Comparison of ENCODE assay signal across 9 cellular contexts in genomic region chr16:24700549-24701392, GRCh38. TPM values are rescaled to one million over a fixed set of nuclear protein-coding genes. Genes with fewer than 3 reads are reported as not detected.
A peak's percentile ranks its signal among the peaks of the same experiment; 100 is the strongest.
DNase-seq lines count a peak whose midpoint lies in the region; ATAC-seq and TF ChIP-seq lines count a peak whose summit lies in the region.
"Had no signal": no experiment of that assay in that cellular context is flagged by ENCODE, and none has a peak within 500 bp of the region (broad histone marks: within the 10 kb centered on the region; RNA-seq: fewer than 3 reads in every experiment).

No MANE protein-coding gene starts in this region.

- intact Hi-C loops in dorsolateral prefrontal cortex (cut with DNase I) = no loop called here

- H3K36me3 ChIP-seq in MG63 (no peaks in the 10 kb centered on the region), mesodermal cell (ENCODE audit: control insufficient read depth, insufficient read depth, low read length) (no peaks in the 10 kb centered on the region)

- no peaks in the 10 kb centered on the region for H3K4me1 Mint-ChIP-seq in natural killer cell treated with Interleukin-12 subunit alpha and Interleukin-12 subunit beta and Interleukin-15 and Interleukin-18, amount 100 ng/mL, for 72 hours (ENCODE audit: low read depth in 2 of 2)
- H3K4me1 Mint-ChIP-seq: activated naive CD8-positive, alpha-beta T cell treated with anti-CD3 and anti-CD28 coated beads, Interleukin-2, amount 10 ng/mL, durations not matched to agents 7 days and 5 days had no signal

- no peak for ATAC-seq in natural killer cell treated with Interleukin-12 subunit alpha and Interleukin-12 subunit beta and Interleukin-15 and Interleukin-18, amount 100 ng/mL, for 72 hours

- peaks cover 20 to 25% of the 10 kb centered on the region in 2 donors for H3K27me3 Mint-ChIP-seq in natural killer cell treated with Interleukin-12 subunit alpha and Interleukin-12 subunit beta and Interleukin-15 and Interleukin-18, amount 100 ng/mL, for 72 hours

- TF ChIP-seq CTCF in dorsolateral prefrontal cortex (IDR thresholded peaks at IDR 0.05 in 54 of 56, conservative IDR thresholded peaks at IDR 0.05 in 2 of 56; ENCODE audit: low read depth in 1 of 56, partially characterized antibody in 56 of 56) = peak in 9 of 56 donors; percentile 10 to 29 (median 15)

- H3K27ac ChIP-seq in dorsolateral prefrontal cortex = peak overlapping the region in 38 of 59 donors; percentile 19 to 83 (median 56)
- H3K27ac ChIP-seq in mesodermal cell (ENCODE audit: low read depth, low read length, severe bottlenecking) = peak overlapping the region; percentile 87

- H3K36me3 Mint-ChIP-seq in natural killer cell treated with Interleukin-12 subunit alpha and Interleukin-12 subunit beta and Interleukin-15 and Interleukin-18, amount 100 ng/mL, for 72 hours = no peaks in the 10 kb centered on the region
- H3K36me3 Mint-ChIP-seq: activated naive CD8-positive, alpha-beta T cell treated with anti-CD3 and anti-CD28 coated beads, Interleukin-2, amount 10 ng/mL, durations not matched to agents 7 days and 5 days had no signal

- H3K4me1 ChIP-seq in mesodermal cell (ENCODE audit: control insufficient read depth, insufficient read depth, low read length, poor library complexity, severe bottlenecking) = peaks cover 14% of the 10 kb centered on the region

- in situ Hi-C loops in ACHN (cut with HindIII; ENCODE audit: low pct_ligation_motif_present, low pct_unique_long_range_greater_than_20kb, low sequenced_read_pairs) = no loop called here

- H3K9me3 ChIP-seq in MG63 (no peaks in the 10 kb centered on the region), mesodermal cell (ENCODE audit: control insufficient read depth, low read length) (no peaks in the 10 kb centered on the region)

- 65 to 66% methylated on average over 10 of the region's 11 CpGs for WGBS in mesodermal cell (ENCODE audit: insufficient coverage in 2 of 2), 2 experiments

- no peak overlapping the region for H3K4me3 Mint-ChIP-seq in natural killer cell treated with Interleukin-12 subunit alpha and Interleukin-12 subunit beta and Interleukin-15 and Interleukin-18, amount 100 ng/mL, for 72 hours
- H3K4me3 Mint-ChIP-seq: activated naive CD8-positive, alpha-beta T cell treated with anti-CD3 and anti-CD28 coated beads, Interleukin-2, amount 10 ng/mL, durations not matched to agents 7 days and 5 days had no signal

- no peaks in the 10 kb centered on the region for H3K27me3 ChIP-seq in MG63
- H3K27me3 ChIP-seq in dorsolateral prefrontal cortex = no peaks in the 10 kb centered on the region

- DNase-seq in ACHN (peak; percentile 100), MG63 (peak; percentile 97), dorsolateral prefrontal cortex (peak in 5 of 10 donors; percentile 40 to 69 (median 60)), NCI-H748 treated with DMSO at 0.1 percent for 48 hours (lab: John Stamatoyannopoulos, UW) (no peak)
- no peak for DNase-seq in natural killer cell treated with Interleukin-12 subunit alpha and Interleukin-12 subunit beta and Interleukin-15 and Interleukin-18, amount 100 ng/mL, for 72 hours (ENCODE audit: low spot score)
- no peak for DNase-seq in activated CD8-positive, alpha-beta memory T cell treated with anti-CD3 and anti-CD28 coated beads, Interleukin-2, amount 50 U/mL, for 4 hours
- DNase-seq in activated CD4-positive, alpha-beta T cell treated with anti-CD3 and anti-CD28 coated beads for 48 hours = no peak
- DNase-seq: activated naive CD8-positive, alpha-beta T cell treated with anti-CD3 and anti-CD28 coated beads, Interleukin-2, amount 10 ng/mL, durations not matched to agents 7 days and 5 days had no signal

- no peaks in the 10 kb centered on the region for H3K9me3 Mint-ChIP-seq in natural killer cell treated with Interleukin-12 subunit alpha and Interleukin-12 subunit beta and Interleukin-15 and Interleukin-18, amount 100 ng/mL, for 72 hours
- H3K9me3 Mint-ChIP-seq: activated naive CD8-positive, alpha-beta T cell treated with anti-CD3 and anti-CD28 coated beads, Interleukin-2, amount 10 ng/mL, durations not matched to agents 7 days and 5 days had no signal

- H3K4me3 ChIP-seq in MG63 = no peak overlapping the region
- H3K4me3 ChIP-seq in dorsolateral prefrontal cortex = no peak overlapping the region
- no peak overlapping the region for H3K4me3 ChIP-seq in mesodermal cell (ENCODE audit: extremely low read depth, insufficient read depth, low read length, poor library complexity, severe bottlenecking)

- no peak overlapping the region for H3K27ac Mint-ChIP-seq in natural killer cell treated with Interleukin-12 subunit alpha and Interleukin-12 subunit beta and Interleukin-15 and Interleukin-18, amount 100 ng/mL, for 72 hours
- H3K27ac Mint-ChIP-seq: activated naive CD8-positive, alpha-beta T cell treated with anti-CD3 and anti-CD28 coated beads, Interleukin-2, amount 10 ng/mL, durations not matched to agents 7 days and 5 days had no signal

RNA-seq across cellular contexts. Expression of gene TNRC6A, which starts 28.7 kb away (rescaled TPM):
- total RNA-seq in MG63 (2014; rRNA removed; shearing (Covaris generic); ENCODE audit: low replicate concordance) = 9.2 and 12.7 TPM in 2 replicates
- total RNA-seq in dorsolateral prefrontal cortex = 100 to 1,000 TPM in 116 of 120 experiments, 10 to 100 TPM in 4; 88.7 to 202 (median 140) TPM
- 41.2 TPM for polyA plus RNA-seq in mesodermal cell (2013, experiment 1 of 2)
- polyA plus RNA-seq in mesodermal cell (2013, experiment 2 of 2) = 33.2 TPM
- 10 to 100 TPM; 44.2 to 82.4 TPM for total RNA-seq in natural killer cell treated with Interleukin-12 subunit alpha and Interleukin-12 subunit beta and Interleukin-15 and Interleukin-18, amount 100 ng/mL, for 72 hours

Comparison
In these comparisons a context has a peak if more than half of its experiments do, and no peak if none do; other contexts are left out.
1. DNase-seq: peak in ACHN (single experiment) and MG63 (single experiment); none in natural killer cell treated with Interleukin-12 subunit alpha and Interleukin-12 subunit beta and Interleukin-15 and Interleukin-18, amount 100 ng/mL, for 72 hours (single experiment), activated CD8-positive, alpha-beta memory T cell treated with anti-CD3 and anti-CD28 coated beads, Interleukin-2, amount 50 U/mL, for 4 hours (single experiment), activated CD4-positive, alpha-beta T cell treated with anti-CD3 and anti-CD28 coated beads for 48 hours (single experiment) and NCI-H748 treated with DMSO at 0.1 percent for 48 hours (single experiment).